ENCODE assay signal across 13 cellular contexts in the genomic region with DNA sequence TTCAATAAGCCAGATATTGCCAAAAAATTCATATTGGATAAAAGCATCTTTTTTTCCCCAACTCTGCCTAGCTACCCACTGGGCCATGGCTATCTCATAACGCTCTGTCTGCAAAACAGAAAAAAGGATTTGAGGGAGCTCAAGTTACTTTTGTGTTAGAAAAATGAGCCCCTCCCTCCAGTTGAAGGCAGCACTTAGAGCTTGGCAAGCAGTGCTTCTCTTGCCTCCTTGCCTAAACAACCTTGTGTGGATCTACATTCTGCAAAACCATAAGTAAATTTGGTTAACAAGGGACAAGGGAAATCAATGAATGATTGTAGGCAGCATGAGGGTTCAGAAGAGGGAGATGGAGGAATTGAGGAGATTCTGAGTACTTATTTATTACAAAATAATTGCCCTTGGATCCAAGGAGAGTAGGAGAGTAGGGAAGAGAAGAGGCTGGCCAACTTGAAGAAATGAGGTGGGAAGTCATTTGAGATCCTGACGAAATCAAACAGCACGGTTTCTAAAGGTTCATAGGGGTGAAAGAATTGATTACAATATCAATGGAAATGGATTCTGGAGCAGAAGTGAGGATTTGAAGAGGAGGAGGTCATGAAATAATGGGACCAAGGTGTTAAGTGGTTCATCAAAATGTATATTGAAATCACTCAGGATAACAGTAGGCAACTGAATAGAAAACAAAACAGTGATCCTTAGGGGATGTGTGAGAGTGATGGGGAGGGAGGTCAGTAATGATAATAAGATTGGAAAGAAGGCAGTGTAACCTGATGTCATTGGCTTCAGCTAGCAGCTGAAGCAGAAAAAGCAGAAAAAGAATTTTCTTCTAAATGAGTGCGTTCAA.
DNase-seq lines count a peak whose midpoint lies in the region.
"Had no signal": no experiment of that assay in that cellular context is flagged by ENCODE, and none has a peak within 500 bp of the region (broad histone marks: within the 10 kb centered on the region; RNA-seq: fewer than 3 reads in every experiment).

No MANE protein-coding gene starts in this region.

- DNase-seq in H7 (peak; percentile 2), NT2/D1 (ENCODE audit: low read depth, low spot score) (peak; percentile 15), iPS DF 19.7 (ENCODE audit: low read depth, low spot score) (peak; percentile 17), iPS-NIHi7 (ENCODE audit: extremely low spot score) (peak; percentile 22), NCI-H146 treated with DMSO at 0.1 percent for 48 hours (lab: John Stamatoyannopoulos, UW; ENCODE audit: unreplicated experiment) (no peak), OCI-M2 (lab: John Stamatoyannopoulos, UW; ENCODE audit: unreplicated experiment) (no peak), NCI-H2081 (lab: John Stamatoyannopoulos, UW) (no peak)
- no peak for DNase-seq in stimulated activated naive CD4-positive, alpha-beta T cell (lab: John Stamatoyannopoulos, UW)
- DNase-seq: ACHN; Calu3; CD4-positive, CD25-positive, alpha-beta regulatory T cell; DMS 273 treated with DMSO at 0.1 percent for 48 hours had no signal

- peaks cover 14% of the 10 kb centered on the region; the same call in 1 of the 2 replicates for H3K27me3 ChIP-seq in H7 (ENCODE audit: control insufficient read depth, insufficient read depth, low read length)
- H3K27me3 ChIP-seq in NT2/D1 (ENCODE audit: insufficient read depth, insufficient read length), result no peaks in the 10 kb centered on the region
- H3K27me3 ChIP-seq: BLaER1 treated with 17β-estradiol and CSF1 and Interleukin-3, amounts not matched to agents 10 nM and 100 nM had no signal

- no peaks in the 10 kb centered on the region for H3K4me1 ChIP-seq in NT2/D1 (ENCODE audit: insufficient read depth, insufficient read length)
- H3K4me1 ChIP-seq: BLaER1 treated with 17β-estradiol and CSF1 and Interleukin-3, amounts not matched to agents 10 nM and 100 nM had no signal

- H3K9ac ChIP-seq in NT2/D1 (ENCODE audit: insufficient read length, low read depth), result no peak overlapping the region
- H3K9ac ChIP-seq: BLaER1 treated with 17β-estradiol and CSF1 and Interleukin-3, amounts not matched to agents 10 nM and 100 nM had no signal

- H3K36me3 ChIP-seq in H7 (replicated peaks; ENCODE audit: control insufficient read depth, insufficient read depth, low read length) (no peaks in the 10 kb centered on the region), NT2/D1 (ENCODE audit: insufficient read depth, insufficient read length, low read length) (no peaks in the 10 kb centered on the region)
- H3K36me3 ChIP-seq: BLaER1 treated with 17β-estradiol and CSF1 and Interleukin-3, amounts not matched to agents 10 nM and 100 nM had no signal

- H3K4me3 ChIP-seq in H7 (ENCODE audit: insufficient read depth, low read depth, low read length) (no peak overlapping the region), NT2/D1 (ENCODE audit: insufficient read length, low read depth) (no peak overlapping the region)
- H3K4me3 ChIP-seq: BLaER1 treated with 17β-estradiol and CSF1 and Interleukin-3, amounts not matched to agents 10 nM and 100 nM had no signal

- no peaks in the 10 kb centered on the region for H3K9me3 ChIP-seq in NT2/D1 (ENCODE audit: insufficient read depth, low read length)
- H3K9me3 ChIP-seq: BLaER1 treated with 17β-estradiol and CSF1 and Interleukin-3, amounts not matched to agents 10 nM and 100 nM had no signal

Comparison
In these comparisons a context has a peak if more than half of its experiments do, and no peak if none do; other contexts are left out.
1. DNase-seq: peak in H7 (single experiment), NT2/D1 (single experiment), iPS DF 19.7 (single experiment) and iPS-NIHi7 (single experiment); none in NCI-H146 treated with DMSO at 0.1 percent for 48 hours (single experiment), OCI-M2 (single experiment), NCI-H2081 (0 of 2) and stimulated activated naive CD4-positive, alpha-beta T cell (0 of 6).